In genomic region chr2:4891394-4891793, GRCh38 we compare ENCODE assay signal across 9 cellular contexts.
"Had no signal": no experiment of that assay in that cellular context is flagged by ENCODE, and none has a peak within 500 bp of the region (broad histone marks: within the 10 kb centered on the region; RNA-seq: fewer than 3 reads in every experiment).

No MANE protein-coding gene starts in this region.

- H3K9ac ChIP-seq: GM23248 had no signal

- H3K9me3 ChIP-seq: HAP-1 had no signal

- H3K27ac ChIP-seq: GM23248 had no signal

- ATAC-seq: HCT116, K562 had no signal

- H3K36me3 ChIP-seq: HAP-1 had no signal

- DNase-seq: GM23248, GOT3, H7, HFFc6, IMR-90, KG1 had no signal

- H3K4me3 ChIP-seq: GM23248, HAP-1, K562 had no signal
